In genomic region chr15:85789496-85789875, GRCh38 we compare ENCODE assay signal across 1 cellular context.
TF ChIP-seq lines count a peak whose summit lies in the region.

No MANE protein-coding gene starts in this region.

TF ChIP-seq in WTC11, 78 proteins besides CTCF, POLR2A, EP300 and RAD21 (continued from another document):
- TF ChIP-seq ERG (CRISPR knock-in tag; IDR thresholded peaks at IDR 0.05) (no peak), KAT7 (CRISPR knock-in tag; IDR thresholded peaks at IDR 0.05; ENCODE audit: borderline replicate concordance) (no peak), JAZF1 (CRISPR knock-in tag; IDR thresholded peaks at IDR 0.05) (no peak), MXD4 (CRISPR knock-in tag; IDR thresholded peaks at IDR 0.05; ENCODE audit: borderline replicate concordance) (no peak), ZNF317 (CRISPR knock-in tag; IDR thresholded peaks at IDR 0.05; ENCODE audit: borderline replicate concordance, low read depth) (no peak), IRF1 (CRISPR knock-in tag; IDR thresholded peaks at IDR 0.05) (no peak), ESRRA (CRISPR knock-in tag; IDR thresholded peaks at IDR 0.05; ENCODE audit: borderline replicate concordance) (no peak), ATF2 (CRISPR knock-in tag; IDR thresholded peaks at IDR 0.05; ENCODE audit: borderline replicate concordance, low read depth) (no peak), FOXK1 (CRISPR knock-in tag; IDR thresholded peaks at IDR 0.05) (no peak), PRDM15 (CRISPR knock-in tag; IDR thresholded peaks at IDR 0.05) (no peak), ETV6 (CRISPR knock-in tag; IDR thresholded peaks at IDR 0.05) (no peak), ZNF671 (CRISPR knock-in tag; IDR thresholded peaks at IDR 0.05) (no peak), ZNF121 (CRISPR knock-in tag; IDR thresholded peaks at IDR 0.05) (no peak), MYBL2 (CRISPR knock-in tag; IDR thresholded peaks at IDR 0.05) (no peak), NR3C1 (CRISPR knock-in tag; conservative IDR thresholded peaks at IDR 0.05; ENCODE audit: low read depth) (no peak)
- TF ChIP-seq, protein P1, sequence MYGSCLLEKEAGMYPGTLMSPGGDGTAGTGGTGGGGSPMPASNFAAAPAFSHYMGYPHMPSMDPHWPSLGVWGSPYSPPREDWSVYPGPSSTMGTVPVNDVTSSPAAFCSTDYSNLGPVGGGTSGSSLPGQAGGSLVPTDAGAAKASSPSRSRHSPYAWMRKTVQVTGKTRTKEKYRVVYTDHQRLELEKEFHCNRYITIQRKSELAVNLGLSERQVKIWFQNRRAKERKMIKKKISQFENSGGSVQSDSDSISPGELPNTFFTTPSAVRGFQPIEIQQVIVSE (CRISPR knock-in tag; IDR thresholded peaks at IDR 0.05; ENCODE audit: borderline replicate concordance) = no peak
- TF ChIP-seq, protein P2, sequence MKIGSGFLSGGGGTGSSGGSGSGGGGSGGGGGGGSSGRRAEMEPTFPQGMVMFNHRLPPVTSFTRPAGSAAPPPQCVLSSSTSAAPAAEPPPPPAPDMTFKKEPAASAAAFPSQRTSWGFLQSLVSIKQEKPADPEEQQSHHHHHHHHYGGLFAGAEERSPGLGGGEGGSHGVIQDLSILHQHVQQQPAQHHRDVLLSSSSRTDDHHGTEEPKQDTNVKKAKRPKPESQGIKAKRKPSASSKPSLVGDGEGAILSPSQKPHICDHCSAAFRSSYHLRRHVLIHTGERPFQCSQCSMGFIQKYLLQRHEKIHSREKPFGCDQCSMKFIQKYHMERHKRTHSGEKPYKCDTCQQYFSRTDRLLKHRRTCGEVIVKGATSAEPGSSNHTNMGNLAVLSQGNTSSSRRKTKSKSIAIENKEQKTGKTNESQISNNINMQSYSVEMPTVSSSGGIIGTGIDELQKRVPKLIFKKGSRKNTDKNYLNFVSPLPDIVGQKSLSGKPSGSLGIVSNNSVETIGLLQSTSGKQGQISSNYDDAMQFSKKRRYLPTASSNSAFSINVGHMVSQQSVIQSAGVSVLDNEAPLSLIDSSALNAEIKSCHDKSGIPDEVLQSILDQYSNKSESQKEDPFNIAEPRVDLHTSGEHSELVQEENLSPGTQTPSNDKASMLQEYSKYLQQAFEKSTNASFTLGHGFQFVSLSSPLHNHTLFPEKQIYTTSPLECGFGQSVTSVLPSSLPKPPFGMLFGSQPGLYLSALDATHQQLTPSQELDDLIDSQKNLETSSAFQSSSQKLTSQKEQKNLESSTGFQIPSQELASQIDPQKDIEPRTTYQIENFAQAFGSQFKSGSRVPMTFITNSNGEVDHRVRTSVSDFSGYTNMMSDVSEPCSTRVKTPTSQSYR (CRISPR knock-in tag; IDR thresholded peaks at IDR 0.05) = no peak
